24 cellular contexts compared by ENCODE assay signal in genomic region chr9:21695443-21695842, GRCh38.
"Had no signal": no experiment of that assay in that cellular context is flagged by ENCODE, and none has a peak within 500 bp of the region (broad histone marks: within the 10 kb centered on the region; RNA-seq: fewer than 3 reads in every experiment).

No MANE protein-coding gene starts in this region.

- ATAC-seq: stimulated activated effector memory CD8-positive, alpha-beta T cell treated with anti-CD3 and anti-CD28 coated beads, Interleukin-12 subunit alpha, Interleukin-12 subunit beta, amount 100 ng/mL, for 72 hours; stimulated activated naive B cell treated with anti-CD40 and anti-IgM and Interleukin-4, amounts not matched to agents 10 μg/mL and 1 μg/mL and 100 μg/mL, for 72 hours; stimulated activated naive CD8-positive, alpha-beta T cell treated with anti-CD3 and anti-CD28 coated beads, Interleukin-15, Interleukin-2, amounts not matched to agents 100 U/mL and 50 U/mL, for 24 hours had no signal

- H3K27me3 ChIP-seq: stomach, suprapubic skin, testis, thyroid gland, tibial nerve, transverse colon, vagina had no signal

- H3K4me1 ChIP-seq: stomach, suprapubic skin, testis, thyroid gland, tibial artery, tibial nerve, transverse colon, vagina had no signal

- H3K9me3 ChIP-seq: suprapubic skin, testis, thoracic aorta, thyroid gland, tibial artery, transverse colon, vagina had no signal

- H3K36me3 ChIP-seq: stomach, suprapubic skin, thoracic aorta, thyroid gland, tibial artery, tibial nerve, transverse colon, vagina had no signal

- DNase-seq: stimulated activated CD4-positive, alpha-beta T cell treated with anti-CD3 and anti-CD28 coated beads, Interleukin-1b, Interleukin-23, amount 100 ng/mL, for 48 hours; stimulated activated CD4-positive, alpha-beta T cell treated with anti-CD3 and anti-CD28 coated beads, Interleukin-2, amount 100 ng/mL, for 24 hours; stimulated activated CD4-positive, alpha-beta T cell treated with anti-CD3 and anti-CD28 coated beads, Interleukin-2, amount 100 ng/mL, for 48 hours; stimulated activated CD4-positive, alpha-beta T cell treated with anti-CD3 and anti-CD28 coated beads, Interleukin-4, amount 100 ng/mL, for 1 hour; stimulated activated CD4-positive, alpha-beta T cell treated with anti-CD3 and anti-CD28 coated beads, Interleukin-4, amount 100 ng/mL, for 24 hours; stimulated activated CD4-positive, alpha-beta T cell treated with anti-CD3 and anti-CD28 coated beads, Interleukin-4, amount 100 ng/mL, for 4 hours; stimulated activated CD8-positive, alpha-beta memory T cell treated with anti-CD3 and anti-CD28 coated beads, Interleukin-4, amount 100 ng/mL, for 48 hours; stimulated activated naive B cell treated with anti-CD40 and anti-IgM and Interleukin-4, amounts not matched to agents 10 μg/mL and 1 μg/mL and 100 μg/mL, for 72 hours; stimulated activated naive CD4-positive, alpha-beta T cell; stimulated activated naive CD4-positive, alpha-beta T cell treated with Interleukin-2 at 50 U/mL for 16 hours; stimulated activated naive CD8-positive, alpha-beta T cell treated with anti-CD3 and anti-CD28 coated beads, Interleukin-15, amount 100 ng/mL, for 72 hours; stimulated activated naive CD8-positive, alpha-beta T cell treated with anti-CD3 and anti-CD28 coated beads, Interleukin-15, Interleukin-2, amounts not matched to agents 100 U/mL and 50 U/mL, for 24 hours; stomach; substantia nigra; testis; thyroid gland; tibial artery; transverse colon; trophoblast cell had no signal

- H3K4me3 ChIP-seq: stomach, suprapubic skin, thoracic aorta, thyroid gland, tibial artery, tibial nerve, transverse colon, vagina had no signal

- H3K27ac ChIP-seq: stomach, suprapubic skin, testis, thoracic aorta, thyroid gland, tibial artery, tibial nerve, transverse colon, vagina had no signal
